10 cellular contexts compared by ENCODE assay signal in genomic region chr1:160388406-160388805, GRCh38. TPM values are rescaled to one million over a fixed set of nuclear protein-coding genes. Genes with fewer than 3 reads are reported as not detected.
"Had no signal": no experiment of that assay in that cellular context is flagged by ENCODE, and none has a peak within 500 bp of the region (broad histone marks: within the 10 kb centered on the region; RNA-seq: fewer than 3 reads in every experiment).

No MANE protein-coding gene starts in this region.

RNA-seq across cellular contexts. Expression of gene VANGL2, which starts 12.0 kb away (rescaled TPM):
- total RNA-seq: lung microvascular endothelial cell had no signal
- polyA plus RNA-seq: immature natural killer cell; naive thymus-derived CD4-positive, alpha-beta T cell had no signal

RNA-seq across cellular contexts. Expression of gene NHLH1, which starts 21.5 kb away (rescaled TPM):
- total RNA-seq: left ventricle myocardium inferior, left ventricle myocardium superior, lung microvascular endothelial cell, mammary epithelial cell, mononuclear cell, mucosa of gallbladder had no signal
- polyA plus RNA-seq: hepatocyte; immature natural killer cell; liver; naive thymus-derived CD4-positive, alpha-beta T cell had no signal
